In the genomic region with DNA sequence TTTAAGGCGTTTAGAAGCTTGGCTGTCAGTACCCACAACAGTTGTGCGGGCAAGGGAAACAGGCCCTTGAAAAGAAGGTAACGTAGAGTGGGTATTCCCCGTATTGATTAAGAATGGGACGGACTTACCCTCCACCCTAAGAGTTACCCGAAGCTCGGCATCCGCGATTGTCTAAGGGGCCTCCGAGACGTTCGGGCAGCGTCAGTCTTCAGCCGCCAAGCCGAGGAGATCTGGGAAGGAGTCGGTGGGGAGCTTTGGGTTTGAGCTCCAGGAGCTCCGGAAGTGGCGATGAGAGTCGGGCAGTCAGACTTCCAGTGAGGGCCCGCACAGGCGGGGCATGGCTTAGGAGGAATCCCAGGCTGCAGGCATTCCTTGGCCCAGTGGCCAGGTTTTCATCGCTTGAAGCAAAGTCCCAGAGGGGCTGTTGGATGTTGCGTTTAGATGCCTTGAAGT, we compare ENCODE assay signal across 1 cellular context.
TF ChIP-seq lines count a peak whose summit lies in the region.

No MANE protein-coding gene starts in this region.

TF ChIP-seq in K562, 482 proteins besides CTCF, POLR2A, EP300 and RAD21 (continued from another document):
- TF ChIP-seq CREB3 (tag; conservative IDR thresholded peaks at IDR 0.05; ENCODE audit: low read depth) (no peak), ZNF282 (CRISPR knock-in tag; IDR thresholded peaks at IDR 0.05) (no peak), FIP1L1 (IDR thresholded peaks at IDR 0.05; ENCODE audit: low read depth, low read length, poor library complexity, severe bottlenecking) (no peak), SMAD4 (CRISPR knock-in tag; conservative IDR thresholded peaks at IDR 0.05) (0 out of 2 replicates have a peak, but pooled peaks have one; percentile 22), ZNF511 (CRISPR knock-in tag; IDR thresholded peaks at IDR 0.05) (peak; percentile 61; the same call in 1 of the 2 replicates), POLR2AphosphoS5 (IDR thresholded peaks at IDR 0.05; ENCODE audit: control insufficient read depth, insufficient read depth, low read depth, low read length) (peak; percentile 59; the same call in 1 of the 2 replicates), CBX1 (IDR thresholded peaks at IDR 0.05; ENCODE audit: low read depth) (peak; percentile 22; the same call in 1 of the 2 replicates), TAF7 (tag; IDR thresholded peaks at IDR 0.05) (peak; percentile 53; the same call in 1 of the 2 replicates), BCLAF1 (IDR thresholded peaks at IDR 0.05; ENCODE audit: borderline replicate concordance in 1 of 2, control insufficient read depth in 1 of 2, low read depth in 2 of 2, low read length in 1 of 2) (peak in 1 of 2 experiments; percentile 21; a peak in 1 of 4 replicates), REST (CRISPR knock-in tag; IDR thresholded peaks at IDR 0.05; ENCODE audit: low read depth) (0 out of 2 replicates have a peak, but pooled peaks have one; percentile 34), SNRNP70 (optimal IDR thresholded peaks at IDR 0.05; ENCODE audit: low read depth, low read length) (no peak), RCOR1 (IDR thresholded peaks at IDR 0.05; ENCODE audit: borderline replicate concordance in 1 of 2, low read depth in 2 of 2, low read length in 2 of 2) (no peak), CBFB (CRISPR knock-in tag; IDR thresholded peaks at IDR 0.05) (no peak), ZBED1 (IDR thresholded peaks at IDR 0.05) (peak; percentile 67; the same call in 1 of the 2 replicates), TEAD4 (IDR thresholded peaks at IDR 0.05; ENCODE audit: low read length) (peak; percentile 6; the same call in 1 of the 2 replicates), TEAD4 (CRISPR knock-in tag; IDR thresholded peaks at IDR 0.05; ENCODE audit: borderline replicate concordance) (no peak), SOX6 (IDR thresholded peaks at IDR 0.05) (0 out of 2 replicates have a peak, but pooled peaks have one; percentile 12), EHMT2 (IDR thresholded peaks at IDR 0.05) (no peak), JUND (IDR thresholded peaks at IDR 0.05; ENCODE audit: borderline replicate concordance, low read depth, low read length) (0 out of 2 replicates have a peak, but pooled peaks have one; percentile 1), JUND (tag; IDR thresholded peaks at IDR 0.05; ENCODE audit: borderline replicate concordance, low read depth, low read length) (no peak), FOXK1 (CRISPR knock-in tag; IDR thresholded peaks at IDR 0.05; ENCODE audit: borderline replicate concordance) (peak; percentile 35; the same call in 1 of the 2 replicates), SAFB2 (IDR thresholded peaks at IDR 0.05; ENCODE audit: borderline replicate concordance, low read depth, low read length, severe bottlenecking) (no peak), POLR2G (IDR thresholded peaks at IDR 0.05; ENCODE audit: low read depth, low read length) (peak; percentile 82), SIN3A (IDR thresholded peaks at IDR 0.05; ENCODE audit: borderline replicate concordance in 2 of 2, control insufficient read depth in 1 of 2, low read depth in 2 of 2, low read length in 2 of 2) (peak; percentile 13 to 55; a peak in 1 of 4 replicates), RBBP5 (IDR thresholded peaks at IDR 0.05; ENCODE audit: borderline replicate concordance, insufficient read depth, low read length, poor library complexity, severe bottlenecking) (peak; percentile 81), RBM22 (IDR thresholded peaks at IDR 0.05; ENCODE audit: low read depth, low read length, poor library complexity, severe bottlenecking) (peak; percentile 89), CEBPG (CRISPR knock-in tag; IDR thresholded peaks at IDR 0.05) (0 out of 2 replicates have a peak, but pooled peaks have one; percentile 9), CEBPG (tag; conservative IDR thresholded peaks at IDR 0.05 in 1 of 2, IDR thresholded peaks at IDR 0.05 in 1 of 2) (no peak), RHOXF2B (CRISPR knock-in tag; conservative IDR thresholded peaks at IDR 0.05) (no peak), YY1 (IDR thresholded peaks at IDR 0.05; ENCODE audit: borderline replicate concordance in 1 of 3, control insufficient read depth in 1 of 3, extremely low read depth in 1 of 3, insufficient read depth in 3 of 3, insufficient read length in 1 of 3, insufficient replicate concordance in 2 of 3, low read depth in 1 of 3, low read length in 2 of 3) (peak in 1 of 3 experiments; percentile 16), ETV5 (CRISPR knock-in tag; IDR thresholded peaks at IDR 0.05; ENCODE audit: low read depth) (peak; percentile 29; the same call in 1 of the 2 replicates), TFAP4 (CRISPR knock-in tag; IDR thresholded peaks at IDR 0.05; ENCODE audit: borderline replicate concordance) (peak; percentile 55; the same call in 1 of the 2 replicates), CHD1 (IDR thresholded peaks at IDR 0.05; ENCODE audit: low read length) (peak; percentile 17), ZBTB17 (CRISPR knock-in tag; IDR thresholded peaks at IDR 0.05) (peak; percentile 50; the same call in 1 of the 2 replicates), PHF8 (IDR thresholded peaks at IDR 0.05; ENCODE audit: borderline replicate concordance, low read length) (peak; percentile 17; the same call in 1 of the 2 replicates), KAT8 (IDR thresholded peaks at IDR 0.05; ENCODE audit: low read depth) (no peak), ZNF766 (CRISPR knock-in tag; conservative IDR thresholded peaks at IDR 0.05) (peak; percentile 62), THRAP3 (IDR thresholded peaks at IDR 0.05; ENCODE audit: borderline replicate concordance) (peak; percentile 59; the same call in 1 of the 2 replicates)
- TF ChIP-seq, protein P1, sequence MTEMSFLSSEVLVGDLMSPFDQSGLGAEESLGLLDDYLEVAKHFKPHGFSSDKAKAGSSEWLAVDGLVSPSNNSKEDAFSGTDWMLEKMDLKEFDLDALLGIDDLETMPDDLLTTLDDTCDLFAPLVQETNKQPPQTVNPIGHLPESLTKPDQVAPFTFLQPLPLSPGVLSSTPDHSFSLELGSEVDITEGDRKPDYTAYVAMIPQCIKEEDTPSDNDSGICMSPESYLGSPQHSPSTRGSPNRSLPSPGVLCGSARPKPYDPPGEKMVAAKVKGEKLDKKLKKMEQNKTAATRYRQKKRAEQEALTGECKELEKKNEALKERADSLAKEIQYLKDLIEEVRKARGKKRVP (CRISPR knock-in tag; IDR thresholded peaks at IDR 0.05): peak; percentile 33; the same call in 1 of the 2 replicates
